In the genomic region with DNA sequence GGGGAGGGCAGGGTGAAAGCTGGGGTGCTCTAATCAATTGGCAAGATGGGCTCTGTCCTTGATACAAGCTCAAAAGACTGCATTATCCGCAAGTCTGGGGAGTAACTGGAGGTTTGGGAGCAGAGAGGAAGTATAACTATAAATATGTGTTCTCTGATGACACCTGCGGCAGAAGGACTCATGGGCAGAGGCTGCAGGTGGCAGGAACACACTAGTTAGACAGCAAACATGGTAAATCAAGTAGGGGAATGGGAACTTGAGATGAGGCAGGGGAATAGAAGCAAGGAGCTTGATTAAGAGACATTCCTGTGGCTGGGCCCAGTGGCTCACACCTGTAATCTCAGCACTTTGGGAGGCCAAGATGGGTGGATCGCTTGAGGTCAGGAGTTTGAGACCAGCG, we compare ENCODE assay signal across 16 cellular contexts. TPM values are rescaled to one million over a fixed set of nuclear protein-coding genes. Genes with fewer than 3 reads are reported as not detected.
DNase-seq lines count a peak whose midpoint lies in the region; ATAC-seq, FAIRE-seq and TF ChIP-seq lines count a peak whose summit lies in the region.
"Had no signal": no experiment of that assay in that cellular context is flagged by ENCODE, and none has a peak within 500 bp of the region (broad histone marks: within the 10 kb centered on the region; RNA-seq: fewer than 3 reads in every experiment).

No MANE protein-coding gene starts in this region.

- H3K27me3 Mint-ChIP-seq in activated B cell treated with CpG ODN at 0.5 μM for 24 hours (no peaks in the 10 kb centered on the region), natural killer cell (ENCODE audit: low read depth in 2 of 2) (no peaks in the 10 kb centered on the region)

- no peak for TF ChIP-seq POLR2A in GM12892 (IDR thresholded peaks at IDR 0.05; ENCODE audit: low read depth, low read length)

- peak; percentile 64 for FAIRE-seq in GM12892 (lab: Jason Lieb, UNC)
- FAIRE-seq: G401.6, keratinocyte had no signal

- intact Hi-C loops in activated B cell treated with CpG ODN at 0.5 μM for 24 hours (cut with micrococcal nuclease), result loop anchor here (2.0 kb wide), 2 partner anchors 16 to 18 kb away; no protein-coding TSS in a partner anchor
- intact Hi-C loops in natural killer cell (cut with micrococcal nuclease), result no loop called here

- POLR2A ChIA-PET in activated B cell treated with CpG ODN at 0.5 μM for 24 hours (lab: Charles Lee), result interaction anchor here (0.7 to 1.3 kb wide), 3 partner anchors 10 to 49 kb away, joined by 3 to 8 read pairs (median 4); no protein-coding TSS in a partner anchor

- TF ChIP-seq CTCF in activated B cell treated with CpG ODN at 0.5 μM for 24 hours (IDR thresholded peaks at IDR 0.05), result no peak
- no peak for TF ChIP-seq CTCF in natural killer cell (IDR thresholded peaks at IDR 0.05)

- H3K27ac Mint-ChIP-seq in activated B cell treated with CpG ODN at 0.5 μM for 24 hours (peak overlapping the region; percentile 92), natural killer cell (peak overlapping the region; percentile 87 to 94)

- CTCF ChIA-PET in activated B cell treated with CpG ODN at 0.5 μM for 24 hours (lab: Charles Lee), result interaction anchor here (1.2 to 1.4 kb wide), 2 partner anchors 29 to 110 kb away, joined by 3 to 4 read pairs; no protein-coding TSS in a partner anchor

- no peaks in the 10 kb centered on the region for H3K9me3 Mint-ChIP-seq in activated B cell treated with CpG ODN at 0.5 μM for 24 hours
- no peaks in the 10 kb centered on the region for H3K9me3 Mint-ChIP-seq in natural killer cell

- ATAC-seq in activated B cell treated with CpG ODN at 0.5 μM for 24 hours (ENCODE audit: low read depth) (peak; percentile 30), natural killer cell (no peak), GM19351 (IDR thresholded peaks at IDR 0.05; ENCODE audit: unreplicated experiment) (no peak)

- H3K4me3 Mint-ChIP-seq in activated B cell treated with CpG ODN at 0.5 μM for 24 hours (peak overlapping the region; percentile 48), natural killer cell (peak overlapping the region; percentile 11)

- peaks cover 16% of the 10 kb centered on the region for H3K36me3 Mint-ChIP-seq in activated B cell treated with CpG ODN at 0.5 μM for 24 hours (ENCODE audit: low read depth)
- H3K36me3 Mint-ChIP-seq in natural killer cell, result no peaks in the 10 kb centered on the region

- DNase-seq in DMS53 (lab: John Stamatoyannopoulos, UW) (peak; percentile 7), DMS53 treated with DMSO at 0.1 percent for 48 hours (lab: John Stamatoyannopoulos, UW; ENCODE audit: unreplicated experiment) (no peak), GM12892 (ENCODE audit: insufficient read length) (no peak), activated B cell treated with CpG ODN at 0.5 μM for 24 hours (no peak), natural killer cell (no peak)
- DNase-seq in stimulated activated CD4-positive, alpha-beta T cell treated with anti-CD3 and anti-CD28 coated beads, Interleukin-2, amount 100 ng/mL, for 48 hours, result no peak
- no peak for DNase-seq in activated CD4-positive, CD25-positive, alpha-beta regulatory T cell (lab: John Stamatoyannopoulos, UW)
- DNase-seq: activated CD4-positive, alpha-beta T cell treated with anti-CD3 and anti-CD28 coated beads for 1 hour; dorsolateral prefrontal cortex; glutamatergic neuron; NCI-H187; NCI-H69; stimulated activated naive CD4-positive, alpha-beta T cell treated with Interleukin-2 at 50 U/mL for 16 hours had no signal

- H3K4me1 Mint-ChIP-seq in activated B cell treated with CpG ODN at 0.5 μM for 24 hours (peaks cover 66% of the 10 kb centered on the region), natural killer cell (peaks cover 40 to 51% of the 10 kb centered on the region in 2 donors)

RNA-seq across cellular contexts. Expression of a gene that starts 30.3 kb away (rescaled TPM):
- polyA plus RNA-seq in GM12892 (2012; ENCODE audit: missing spikeins), result 124 TPM
- total RNA-seq in activated B cell treated with CpG ODN at 0.5 μM for 24 hours, result 86.3 and 101 TPM in 2 replicates
- 100 to 1,000 TPM; 124 to 155 (median 155) TPM for total RNA-seq in natural killer cell
